ENCODE assay signal across 8 cellular contexts in genomic region chr16:12819126-12820117, GRCh38. TPM values are rescaled to one million over a fixed set of nuclear protein-coding genes. Genes with fewer than 3 reads are reported as not detected.
DNase-seq lines count a peak whose midpoint lies in the region; ATAC-seq, FAIRE-seq and TF ChIP-seq lines count a peak whose summit lies in the region.

No MANE protein-coding gene starts in this region.

- intact Hi-C loops in HepG2 (cut with micrococcal nuclease; ENCODE audit: unreplicated experiment): loop anchor here (1.0 to 5.0 kb wide), 4 partner anchors 157 to 479 kb away; no protein-coding TSS in a partner anchor

- 42% methylated on average over 18 of the region's 18 CpGs for WGBS in HepG2 (ENCODE audit: low lambda C conversion rate)

- no peak overlapping the region for H3K9ac ChIP-seq in HepG2 (ENCODE audit: insufficient read depth, low read depth, low read length)

- TF ChIP-seq EP300 in HepG2 (IDR thresholded peaks at IDR 0.05; ENCODE audit: low read depth in 2 of 2, low read length in 2 of 2): no peak
- TF ChIP-seq EP300 in HepG2 (CRISPR knock-in tag; IDR thresholded peaks at IDR 0.05; ENCODE audit: borderline replicate concordance): no peak

- TF ChIP-seq CTCF in GM12864 (IDR thresholded peaks at IDR 0.05; ENCODE audit: low read depth, low read length, missing control alignments) (peak; percentile 85), HepG2 (CRISPR knock-in tag; IDR thresholded peaks at IDR 0.05) (peak; percentile 97)

- CTCF ChIA-PET in HepG2 (lab: Yijun Ruan, JAX; ENCODE audit: low intra/inter-chr PET ratio, low total read pairs): interaction anchor here (1.6 to 2.9 kb wide), 4 partner anchors 245 to 479 kb away, joined by 8 to 43 read pairs (median 22); no protein-coding TSS in a partner anchor

- H3K27ac ChIP-seq in HepG2 (ENCODE audit: extremely low read length, insufficient read depth, low read length): no peak overlapping the region

- no peaks in the 10 kb centered on the region for H3K9me3 ChIP-seq in HepG2 (ENCODE audit: low read length)

- H3K4me2 ChIP-seq in HepG2 (ENCODE audit: low read depth, low read length): no peak overlapping the region

- peak; percentile 90 for TF ChIP-seq RAD21 in HepG2 (CRISPR knock-in tag; IDR thresholded peaks at IDR 0.05)

- no peak overlapping the region for H3K4me3 ChIP-seq in GM12864 (ENCODE audit: low read depth, low read length)
- H3K4me3 ChIP-seq in HepG2 (replicated peaks in 1 of 3; ENCODE audit: insufficient read depth in 1 of 3, low read depth in 2 of 3, low read length in 3 of 3): no peak overlapping the region

- FAIRE-seq in HepG2 (lab: Jason Lieb, UNC): peak; percentile 77

- no peak for TF ChIP-seq POLR2A in HepG2 (IDR thresholded peaks at IDR 0.05; ENCODE audit: insufficient read depth in 1 of 2, low read depth in 2 of 2, low read length in 2 of 2)

- BruUV-seq in HepG2 (replicated peaks; lab: Mats Ljungman, UMichigan): no TSS peak

- peak; percentile 77 for ATAC-seq in HepG2
- no peak for ATAC-seq in HG02938 (IDR thresholded peaks at IDR 0.05; ENCODE audit: unreplicated experiment)

- H2AFZ ChIP-seq in HepG2 (ENCODE audit: low read length): no peak overlapping the region

- POLR2A ChIA-PET in HepG2 (lab: Yijun Ruan, JAX): no interaction called here

- in situ Hi-C loops in HepG2 (cut with HindIII; ENCODE audit: extremely low pct_ligation_motif_present, low pct_unique_long_range_greater_than_20kb): loop anchor here (5.0 to 25.0 kb wide), 3 partner anchors 247 to 482 kb away; no protein-coding TSS in a partner anchor
- in situ Hi-C loops in G401 (cut with HindIII; ENCODE audit: low sequenced_read_pairs): no loop called here

- no peaks in the 10 kb centered on the region for H3K36me3 ChIP-seq in HepG2 (replicated peaks in 1 of 2; ENCODE audit: control insufficient read depth in 1 of 2, insufficient read depth in 2 of 2, low read length in 2 of 2)

- H3K79me2 ChIP-seq in HepG2 (ENCODE audit: insufficient read depth, low read length): no peaks in the 10 kb centered on the region

- DNase-seq in GM12864 (ENCODE audit: low read depth): peak; percentile 25
- peak; percentile 21 for DNase-seq in NCI-H1694 (lab: John Stamatoyannopoulos, UW)
- peak; percentile 85 for DNase-seq in activated CD4-positive, CD25-positive, alpha-beta regulatory T cell treated with anti-CD3 and anti-CD28 coated beads, Interleukin-2, amount 50 U/mL, for 72 hours
- peak; percentile 41 for DNase-seq in cerebellar cortex (ENCODE audit: low spot score)
- peak; percentile 79 for DNase-seq in HepG2 (ENCODE audit: low spot score)
- peak; percentile 44 for DNase-seq in stimulated activated CD8-positive, alpha-beta memory T cell treated with anti-CD3 and anti-CD28 coated beads, Interleukin-12 subunit alpha, Interleukin-12 subunit beta, amount 100 ng/mL, for 4 hours (ENCODE audit: low read depth)
- DNase-seq in G401 (ENCODE audit: low spot score): no peak

- no peaks in the 10 kb centered on the region for H4K20me1 ChIP-seq in HepG2 (ENCODE audit: insufficient read depth, low read length)

- H3K27me3 ChIP-seq in HepG2 (ENCODE audit: control insufficient read depth in 1 of 2, insufficient read depth in 2 of 2, low read length in 2 of 2): 0 out of 5 replicates have a peak, but pooled peaks cover 0 to 13% of the 10 kb centered on the region in 2 experiments

- H3K4me1 ChIP-seq in HepG2 (ENCODE audit: insufficient read depth, low read length): peaks cover 34% of the 10 kb centered on the region

TF ChIP-seq in HepG2, 621 proteins besides CTCF, POLR2A, EP300 and RAD21 (continues in another document):
- TF ChIP-seq KAT7 (CRISPR knock-in tag; IDR thresholded peaks at IDR 0.05; ENCODE audit: borderline replicate concordance): no peak
- no peak for TF ChIP-seq ZNF333 (CRISPR knock-in tag; IDR thresholded peaks at IDR 0.05; ENCODE audit: borderline replicate concordance)
- TF ChIP-seq SP5 (CRISPR knock-in tag; IDR thresholded peaks at IDR 0.05; ENCODE audit: borderline replicate concordance, low read depth): no peak
- no peak for TF ChIP-seq ARNT (IDR thresholded peaks at IDR 0.05)
- 0 out of 2 replicates have a peak, but pooled peaks have one; percentile 55 for TF ChIP-seq KDM4B (CRISPR knock-in tag; IDR thresholded peaks at IDR 0.05)
- TF ChIP-seq ZBTB40 (IDR thresholded peaks at IDR 0.05): no peak
- no peak for TF ChIP-seq ZBTB40 (CRISPR knock-in tag; IDR thresholded peaks at IDR 0.05)
- no peak for TF ChIP-seq ZNF430 (CRISPR knock-in tag; IDR thresholded peaks at IDR 0.05)

RNA-seq across cellular contexts. Expression of gene CPPED1, which starts 15.7 kb away (rescaled TPM):
- total RNA-seq in HepG2 (2016; rRNA removed; fragmentation: Illumina TruSeq; extraction: Trizol): 66.6 and 118 TPM in 2 replicates
- 21.2 and 21.9 TPM in 2 replicates for total RNA-seq in HepG2 (2016; cell fraction: cytosol; rRNA removed; fragmentation: Illumina TruSeq; extraction: Trizol; ENCODE audit: low read depth)
- total RNA-seq in HepG2 (2016; cell fraction: insoluble cytoplasmic fraction; rRNA removed; fragmentation: Illumina TruSeq; extraction: Trizol): 68.3 and 113 TPM in 2 replicates
- total RNA-seq in HepG2 (2016; cell fraction: membrane; rRNA removed; fragmentation: Illumina TruSeq; extraction: Trizol): 62.9 and 66.9 TPM in 2 replicates
- total RNA-seq in HepG2 (2016; cell fraction: nucleus; rRNA removed; fragmentation: Illumina TruSeq; extraction: Trizol): 58.7 and 62.6 TPM in 2 replicates
- polyA plus RNA-seq in HepG2 (2011; rRNA removed): 62.5 and 71.3 TPM in 2 replicates
- 47.6 and 65.5 TPM in 2 replicates for polyA plus RNA-seq in HepG2 (2011; cell fraction: cytosol; rRNA removed)
- polyA plus RNA-seq in HepG2 (2011; cell fraction: nucleus; rRNA removed): 21.8 and 24.9 TPM in 2 replicates
- polyA plus RNA-seq in HepG2 (2012): 65.8 and 79.3 TPM in 2 replicates
- polyA plus RNA-seq in HepG2 (2016; cell fraction: cytosol; fragmentation: Illumina TruSeq; extraction: Trizol; ENCODE audit: low read depth): 40.3 and 43.5 TPM in 2 replicates
- 204 and 209 TPM in 2 replicates for polyA plus RNA-seq in HepG2 (2016; cell fraction: insoluble cytoplasmic fraction; fragmentation: Illumina TruSeq; extraction: Trizol; ENCODE audit: low read depth)
- polyA plus RNA-seq in HepG2 (2016; cell fraction: membrane; fragmentation: Illumina TruSeq; extraction: Trizol; ENCODE audit: low read depth): 63.7 and 78.2 TPM in 2 replicates
- polyA plus RNA-seq in HepG2 (2016; cell fraction: nucleus; fragmentation: Illumina TruSeq; extraction: Trizol; ENCODE audit: insufficient read depth, low read depth): 75.7 and 79.0 TPM in 2 replicates
- 6.0 and 117 TPM in 2 replicates for polyA minus RNA-seq in HepG2 (2011; rRNA and poly(A)+ RNA removed; ENCODE audit: low replicate concordance)
- 57.0 and 63.8 TPM in 2 replicates for polyA minus RNA-seq in HepG2 (2011; cell fraction: cytosol; rRNA and poly(A)+ RNA removed)
- 65.0 and 68.2 TPM in 2 replicates for polyA minus RNA-seq in HepG2 (2011; cell fraction: nucleus; rRNA and poly(A)+ RNA removed)
- total RNA-seq in G401 (2014; rRNA removed; shearing (Covaris generic)): 51.1 and 61.5 TPM in 2 replicates
